Comparison of ENCODE assay signal across 25 cellular contexts in genomic region chr4:46793036-46793435, GRCh38.
"Had no signal": no experiment of that assay in that cellular context is flagged by ENCODE, and none has a peak within 500 bp of the region (broad histone marks: within the 10 kb centered on the region; RNA-seq: fewer than 3 reads in every experiment).

No MANE protein-coding gene starts in this region.

- H3K27me3 ChIP-seq: gastrocnemius medialis, neutrophil, pancreas, right lobe of liver, suprapubic skin, transverse colon had no signal

- H3K36me3 ChIP-seq: gastrocnemius medialis, lower lobe of right lung, neutrophil, pancreas, right lobe of liver, suprapubic skin, transverse colon had no signal

- H3K4me3 ChIP-seq: dorsolateral prefrontal cortex, gastrocnemius medialis, lower lobe of right lung, pancreas, right lobe of liver, suprapubic skin, transverse colon had no signal

- H3K4me3 Mint-ChIP-seq: immature natural killer cell; natural killer cell; stimulated activated naive B cell treated with anti-CD40 and anti-IgM and Interleukin-4, amounts not matched to agents 10 μg/mL and 1 μg/mL and 100 μg/mL, for 72 hours; stimulated activated naive CD8-positive, alpha-beta T cell treated with anti-CD3 and anti-CD28 coated beads, Interleukin-15, Interleukin-2, amounts not matched to agents 100 ng/mL and 50 ng/mL, for 24 hours had no signal

- ATAC-seq: esophagus mucosa; gastrocnemius medialis; left colon; left ventricle myocardium superior; lower lobe of right lung; natural killer cell; pancreas; right lobe of liver; stimulated activated naive B cell treated with anti-CD40 and anti-IgM and Interleukin-4, amounts not matched to agents 10 μg/mL and 1 μg/mL and 100 μg/mL, for 72 hours had no signal

- DNase-seq: dorsolateral prefrontal cortex; effector CD4-positive, alpha-beta T cell; foreskin fibroblast; gastrocnemius medialis; head of caudate nucleus; hypothalamus; immature natural killer cell; islet precursor cell; kidney glomerular epithelial cell; left colon; left ventricle myocardium superior; lower lobe of right lung; natural killer cell; pancreas; right lobe of liver; small intestine; stimulated activated CD4-positive, alpha-beta T cell treated with anti-CD3 and anti-CD28 coated beads, Interleukin-15, amount 100 ng/mL, for 24 hours; stimulated activated CD4-positive, alpha-beta T cell treated with anti-CD3 and anti-CD28 coated beads, Interleukin-2, amount 100 ng/mL, for 48 hours; stimulated activated naive B cell treated with anti-CD40 and anti-IgM and Interleukin-4, amounts not matched to agents 10 μg/mL and 1 μg/mL and 100 μg/mL, for 72 hours; transverse colon had no signal

- H3K4me1 Mint-ChIP-seq: immature natural killer cell; natural killer cell; stimulated activated naive B cell treated with anti-CD40 and anti-IgM and Interleukin-4, amounts not matched to agents 10 μg/mL and 1 μg/mL and 100 μg/mL, for 72 hours had no signal

- H3K27me3 Mint-ChIP-seq: stimulated activated naive B cell treated with anti-CD40 and anti-IgM and Interleukin-4, amounts not matched to agents 10 μg/mL and 1 μg/mL and 100 μg/mL, for 72 hours; stimulated activated naive CD8-positive, alpha-beta T cell treated with anti-CD3 and anti-CD28 coated beads, Interleukin-15, Interleukin-2, amounts not matched to agents 100 ng/mL and 50 ng/mL, for 24 hours had no signal

- H3K36me3 Mint-ChIP-seq: immature natural killer cell; natural killer cell; stimulated activated naive B cell treated with anti-CD40 and anti-IgM and Interleukin-4, amounts not matched to agents 10 μg/mL and 1 μg/mL and 100 μg/mL, for 72 hours had no signal

- H3K27ac Mint-ChIP-seq: immature natural killer cell; natural killer cell; stimulated activated naive B cell treated with anti-CD40 and anti-IgM and Interleukin-4, amounts not matched to agents 10 μg/mL and 1 μg/mL and 100 μg/mL, for 72 hours; stimulated activated naive CD8-positive, alpha-beta T cell treated with anti-CD3 and anti-CD28 coated beads, Interleukin-15, Interleukin-2, amounts not matched to agents 100 ng/mL and 50 ng/mL, for 24 hours had no signal

- H3K27ac ChIP-seq: dorsolateral prefrontal cortex, epithelial cell of prostate, gastrocnemius medialis, lower lobe of right lung, neutrophil, pancreas, right lobe of liver, suprapubic skin, transverse colon had no signal

- H3K4me1 ChIP-seq: gastrocnemius medialis, lower lobe of right lung, pancreas, right lobe of liver, suprapubic skin, transverse colon had no signal

- H3K9me3 ChIP-seq: gastrocnemius medialis, lower lobe of right lung, neutrophil, pancreas, right lobe of liver, suprapubic skin, transverse colon had no signal
